8 cellular contexts compared by ENCODE assay signal in the genomic region with DNA sequence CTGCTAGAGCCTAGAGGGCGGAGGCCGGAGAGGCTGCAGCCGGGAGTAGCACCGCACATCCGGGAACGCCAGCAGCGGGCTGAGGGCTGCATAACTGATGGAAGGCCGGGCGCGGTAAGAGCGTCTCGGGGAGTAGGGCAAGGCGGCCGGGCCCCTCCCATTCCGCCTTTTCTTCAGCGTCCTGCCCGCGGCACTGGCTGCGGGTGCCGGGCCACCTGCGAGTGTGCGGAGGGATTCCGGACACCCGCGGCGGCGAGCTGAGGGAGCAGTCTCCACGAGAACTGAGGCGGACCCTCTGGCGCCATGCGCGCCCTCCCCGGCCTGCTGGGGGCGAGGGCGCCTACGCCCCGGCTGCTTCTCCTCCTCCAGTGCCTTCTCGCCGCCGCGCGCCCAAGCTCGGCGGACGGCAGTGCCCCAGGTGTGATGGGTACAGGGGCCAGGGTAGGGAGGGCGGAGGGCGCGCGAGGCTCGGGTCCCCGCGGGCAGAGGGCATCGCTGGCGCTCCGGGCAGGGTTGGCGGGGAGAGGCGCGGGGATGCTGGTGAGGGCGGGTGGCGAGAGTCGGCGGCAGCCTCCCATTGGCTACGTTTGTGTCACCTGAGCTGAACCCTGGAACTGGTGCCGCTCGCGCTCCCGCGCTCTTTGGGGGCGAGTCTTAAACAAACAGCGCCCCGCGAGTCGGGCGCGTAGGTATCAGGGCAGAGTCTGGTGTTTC.
DNase-seq lines count a peak whose midpoint lies in the region; ATAC-seq and TF ChIP-seq lines count a peak whose summit lies in the region.

No MANE protein-coding gene starts in this region.

- no peaks in the 10 kb centered on the region for H3K9me3 ChIP-seq in iPS DF 6.9 (ENCODE audit: control insufficient read depth, insufficient read depth, low read length)

- peaks cover 0 to 7% (median 0%) of the 10 kb centered on the region in 3 donors for H3K9me3 Mint-ChIP-seq in T-cell

- H3K4me1 ChIP-seq in iPS DF 6.9 (ENCODE audit: control insufficient read depth, insufficient read depth, low read length), result no peaks in the 10 kb centered on the region

- H3K4me3 ChIP-seq in iPS DF 6.9 (ENCODE audit: low read length), result peak overlapping the region; percentile 42; the same call in 1 of the 2 replicates
- H3K4me3 ChIP-seq in skin epidermis, result peak overlapping the region; percentile 33 to 65 (median 52)

- peaks cover 5% of the 10 kb centered on the region for H3K36me3 Mint-ChIP-seq in T-cell

- no peaks in the 10 kb centered on the region for H3K27me3 Mint-ChIP-seq in T-cell

- peak overlapping the region; percentile 94 to 97 for H3K27ac Mint-ChIP-seq in T-cell

- H3K4me3 Mint-ChIP-seq in T-cell, result peak overlapping the region; percentile 90 to 94 (median 91)

- ATAC-seq in T-cell (replicated peaks in 1 of 4), result peak; percentile 90 to 93 (median 91)
- no peak for ATAC-seq in GM19452 (IDR thresholded peaks at IDR 0.05; ENCODE audit: unreplicated experiment)
- no peak for ATAC-seq in HG02938 (IDR thresholded peaks at IDR 0.05; ENCODE audit: unreplicated experiment)

- POLR2A ChIA-PET in T-cell (lab: Charles Lee), result no interaction called here

- WGBS in iPS DF 6.9 (ENCODE audit: insufficient coverage, insufficient read length), result no CpG with 5 or more reads among the region's 75 CpGs

- H3K27me3 ChIP-seq in iPS DF 6.9 (ENCODE audit: control insufficient read depth, insufficient read depth, low read length), result no peaks in the 10 kb centered on the region

- peaks cover 56 to 69% (median 62%) of the 10 kb centered on the region in 3 donors for H3K4me1 Mint-ChIP-seq in T-cell

- TF ChIP-seq EP300 in Ishikawa (IDR thresholded peaks at IDR 0.05; ENCODE audit: borderline replicate concordance), result no peak

- CTCF ChIA-PET in T-cell (lab: Charles Lee), result interaction anchor here in 1 of 2 donors (1.2 to 1.4 kb wide), 2 partner anchors 32 to 60 kb away, joined by 6 read pairs; no protein-coding TSS in a partner anchor

- DNase-seq in DMS79 (lab: John Stamatoyannopoulos, UW), result peak; percentile 81
- peak; percentile 69 to 88 (median 80) for DNase-seq in T-cell
- DNase-seq in amygdala (lab: John Stamatoyannopoulos, UW), result peak in 51 of 56 donors; percentile 5 to 81 (median 52)
- DNase-seq in iPS DF 6.9 (ENCODE audit: low read depth, low spot score), result peak; percentile 57

- H3K27ac ChIP-seq in iPS DF 6.9 (ENCODE audit: low read length) (no peak overlapping the region), skin epidermis (peak overlapping the region in 16 of 21 experiments; percentile 19 to 90 (median 78))

- no peak for TF ChIP-seq RAD21 in Ishikawa (IDR thresholded peaks at IDR 0.05; ENCODE audit: low read depth)

- no peaks in the 10 kb centered on the region for H3K36me3 ChIP-seq in iPS DF 6.9 (ENCODE audit: control insufficient read depth, insufficient read depth, low read length)

TF ChIP-seq in Ishikawa, 13 proteins besides CTCF, POLR2A, EP300 and RAD21:
- TF ChIP-seq, protein P1, sequence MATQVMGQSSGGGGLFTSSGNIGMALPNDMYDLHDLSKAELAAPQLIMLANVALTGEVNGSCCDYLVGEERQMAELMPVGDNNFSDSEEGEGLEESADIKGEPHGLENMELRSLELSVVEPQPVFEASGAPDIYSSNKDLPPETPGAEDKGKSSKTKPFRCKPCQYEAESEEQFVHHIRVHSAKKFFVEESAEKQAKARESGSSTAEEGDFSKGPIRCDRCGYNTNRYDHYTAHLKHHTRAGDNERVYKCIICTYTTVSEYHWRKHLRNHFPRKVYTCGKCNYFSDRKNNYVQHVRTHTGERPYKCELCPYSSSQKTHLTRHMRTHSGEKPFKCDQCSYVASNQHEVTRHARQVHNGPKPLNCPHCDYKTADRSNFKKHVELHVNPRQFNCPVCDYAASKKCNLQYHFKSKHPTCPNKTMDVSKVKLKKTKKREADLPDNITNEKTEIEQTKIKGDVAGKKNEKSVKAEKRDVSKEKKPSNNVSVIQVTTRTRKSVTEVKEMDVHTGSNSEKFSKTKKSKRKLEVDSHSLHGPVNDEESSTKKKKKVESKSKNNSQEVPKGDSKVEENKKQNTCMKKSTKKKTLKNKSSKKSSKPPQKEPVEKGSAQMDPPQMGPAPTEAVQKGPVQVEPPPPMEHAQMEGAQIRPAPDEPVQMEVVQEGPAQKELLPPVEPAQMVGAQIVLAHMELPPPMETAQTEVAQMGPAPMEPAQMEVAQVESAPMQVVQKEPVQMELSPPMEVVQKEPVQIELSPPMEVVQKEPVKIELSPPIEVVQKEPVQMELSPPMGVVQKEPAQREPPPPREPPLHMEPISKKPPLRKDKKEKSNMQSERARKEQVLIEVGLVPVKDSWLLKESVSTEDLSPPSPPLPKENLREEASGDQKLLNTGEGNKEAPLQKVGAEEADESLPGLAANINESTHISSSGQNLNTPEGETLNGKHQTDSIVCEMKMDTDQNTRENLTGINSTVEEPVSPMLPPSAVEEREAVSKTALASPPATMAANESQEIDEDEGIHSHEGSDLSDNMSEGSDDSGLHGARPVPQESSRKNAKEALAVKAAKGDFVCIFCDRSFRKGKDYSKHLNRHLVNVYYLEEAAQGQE (IDR thresholded peaks at IDR 0.05; ENCODE audit: low read depth), result no peak
- TF ChIP-seq MAX (IDR thresholded peaks at IDR 0.05) (peak; percentile 50; the same call in 1 of the 2 replicates), EGR1 (IDR thresholded peaks at IDR 0.05) (no peak), TAF1 (IDR thresholded peaks at IDR 0.05; ENCODE audit: low read depth) (peak; percentile 42; the same call in 1 of the 2 replicates), USF1 (IDR thresholded peaks at IDR 0.05) (peak; percentile 88)

Comparison
In these comparisons a context has a peak if more than half of its experiments do, and no peak if none do; other contexts are left out.
1. ATAC-seq: peak in T-cell (4 of 4); none in GM19452 (single experiment) and HG02938 (single experiment).
2. Peak in every context shown above with its lines, with median percentiles within 50 percentile points of each other: DNase-seq.